In genomic region chr1:228488107-228488817, GRCh38 we compare ENCODE assay signal across 1 cellular context.
TF ChIP-seq lines count a peak whose summit lies in the region.

No MANE protein-coding gene starts in this region.

TF ChIP-seq in HepG2, 621 proteins besides CTCF, POLR2A, EP300 and RAD21 (continued from another document and continues in another):
- TF ChIP-seq ZNF687 (CRISPR knock-in tag; IDR thresholded peaks at IDR 0.05) = peak; percentile 20; the same call in 1 of the 2 replicates
- no peak for TF ChIP-seq ZNF841 (CRISPR knock-in tag; IDR thresholded peaks at IDR 0.05; ENCODE audit: borderline replicate concordance)
- TF ChIP-seq ZNF75D (CRISPR knock-in tag; IDR thresholded peaks at IDR 0.05; ENCODE audit: borderline replicate concordance) = no peak
- 0 out of 2 replicates have a peak, but pooled peaks have one; percentile 20 for TF ChIP-seq ZNF598 (CRISPR knock-in tag; IDR thresholded peaks at IDR 0.05; ENCODE audit: borderline replicate concordance)
- TF ChIP-seq ZNF274 (CRISPR knock-in tag; IDR thresholded peaks at IDR 0.05) = 0 out of 2 replicates have a peak, but pooled peaks have one; percentile 10
- TF ChIP-seq HNF4A (CRISPR knock-in tag; IDR thresholded peaks at IDR 0.05) = no peak
- no peak for TF ChIP-seq HOXA7 (CRISPR knock-in tag; IDR thresholded peaks at IDR 0.05)
- 0 out of 2 replicates have a peak, but pooled peaks have one; percentile 35 for TF ChIP-seq HES4 (CRISPR knock-in tag; IDR thresholded peaks at IDR 0.05; ENCODE audit: borderline replicate concordance)
- no peak for TF ChIP-seq ZNF451 (CRISPR knock-in tag; IDR thresholded peaks at IDR 0.05)
- TF ChIP-seq HDAC2 (CRISPR knock-in tag; IDR thresholded peaks at IDR 0.05) = no peak
- no peak for TF ChIP-seq ATF5 (CRISPR knock-in tag; IDR thresholded peaks at IDR 0.05; ENCODE audit: low read depth)
- no peak for TF ChIP-seq ELK4 (CRISPR knock-in tag; IDR thresholded peaks at IDR 0.05; ENCODE audit: borderline replicate concordance)
- no peak for TF ChIP-seq KIAA2018 (CRISPR knock-in tag; IDR thresholded peaks at IDR 0.05; ENCODE audit: borderline replicate concordance)
- no peak for TF ChIP-seq ZBTB40 (IDR thresholded peaks at IDR 0.05)
- no peak for TF ChIP-seq ZBTB40 (CRISPR knock-in tag; IDR thresholded peaks at IDR 0.05)
- no peak for TF ChIP-seq ZNF784 (CRISPR knock-in tag; IDR thresholded peaks at IDR 0.05; ENCODE audit: borderline replicate concordance)
- TF ChIP-seq AKNA (CRISPR knock-in tag; IDR thresholded peaks at IDR 0.05; ENCODE audit: borderline replicate concordance) = no peak
- no peak for TF ChIP-seq REXO4 (CRISPR knock-in tag; IDR thresholded peaks at IDR 0.05; ENCODE audit: borderline replicate concordance)
